ENCODE assay signal across 1 cellular context in genomic region chr20:4592316-4593148, GRCh38.
TF ChIP-seq lines count a peak whose summit lies in the region.

No MANE protein-coding gene starts in this region.

TF ChIP-seq in HepG2, 621 proteins besides CTCF, POLR2A, EP300 and RAD21 (continued from another document and continues in another):
- TF ChIP-seq STAT6 (CRISPR knock-in tag; IDR thresholded peaks at IDR 0.05; ENCODE audit: borderline replicate concordance) (0 out of 2 replicates have a peak, but pooled peaks have one; percentile 57), SP2 (CRISPR knock-in tag; IDR thresholded peaks at IDR 0.05) (no peak; the same call in 1 of the 2 replicates), ZNF883 (CRISPR knock-in tag; IDR thresholded peaks at IDR 0.05; ENCODE audit: not compliant biosample characterization) (peak; percentile 90), SNAI1 (CRISPR knock-in tag; IDR thresholded peaks at IDR 0.05; ENCODE audit: borderline replicate concordance) (no peak), ZSCAN31 (CRISPR knock-in tag; IDR thresholded peaks at IDR 0.05; ENCODE audit: low read depth) (peak; percentile 87; the same call in 1 of the 2 replicates), NFE2 (CRISPR knock-in tag; IDR thresholded peaks at IDR 0.05) (no peak), NCOA5 (CRISPR knock-in tag; IDR thresholded peaks at IDR 0.05) (no peak), HOXD1 (CRISPR knock-in tag; IDR thresholded peaks at IDR 0.05) (peak; percentile 56; the same call in 1 of the 2 replicates), REPIN1 (CRISPR knock-in tag; IDR thresholded peaks at IDR 0.05; ENCODE audit: borderline replicate concordance, low read depth) (peak; percentile 89), PHF21A (CRISPR knock-in tag; IDR thresholded peaks at IDR 0.05) (peak; percentile 94), ZBTB38 (CRISPR knock-in tag; IDR thresholded peaks at IDR 0.05) (peak; percentile 77; the same call in 1 of the 2 replicates), HNRNPL (IDR thresholded peaks at IDR 0.05; ENCODE audit: low read depth, low read length) (peak; percentile 89), SP5 (CRISPR knock-in tag; IDR thresholded peaks at IDR 0.05; ENCODE audit: borderline replicate concordance, low read depth) (peak; percentile 64; the same call in 1 of the 2 replicates), CHCHD3 (CRISPR knock-in tag; IDR thresholded peaks at IDR 0.05) (peak; percentile 77; the same call in 1 of the 2 replicates), CENPT (CRISPR knock-in tag; IDR thresholded peaks at IDR 0.05; ENCODE audit: low read depth) (no peak), ZNF17 (CRISPR knock-in tag; IDR thresholded peaks at IDR 0.05) (no peak), FOSL2 (CRISPR knock-in tag; IDR thresholded peaks at IDR 0.05) (peak; percentile 53), KAT7 (CRISPR knock-in tag; IDR thresholded peaks at IDR 0.05; ENCODE audit: borderline replicate concordance) (no peak), RXRB (CRISPR knock-in tag; IDR thresholded peaks at IDR 0.05; ENCODE audit: borderline replicate concordance) (0 out of 2 replicates have a peak, but pooled peaks have one; percentile 30), ZSCAN5A (CRISPR knock-in tag; IDR thresholded peaks at IDR 0.05; ENCODE audit: borderline replicate concordance) (no peak; the same call in 1 of the 2 replicates), KLF16 (CRISPR knock-in tag; IDR thresholded peaks at IDR 0.05) (0 out of 4 replicates have a peak, but pooled peaks of 1 of the 2 experiments have one; percentile 73), GPN1 (CRISPR knock-in tag; IDR thresholded peaks at IDR 0.05; ENCODE audit: borderline replicate concordance) (peak; percentile 18; the same call in 1 of the 2 replicates), ZSCAN20 (CRISPR knock-in tag; IDR thresholded peaks at IDR 0.05; ENCODE audit: borderline replicate concordance) (0 out of 2 replicates have a peak, but pooled peaks have one; percentile 17), DR1 (CRISPR knock-in tag; IDR thresholded peaks at IDR 0.05) (0 out of 2 replicates have a peak, but pooled peaks have one; percentile 18), ZNF24 (IDR thresholded peaks at IDR 0.05) (0 out of 2 replicates have a peak, but pooled peaks have one; percentile 10), PITX1 (CRISPR knock-in tag; IDR thresholded peaks at IDR 0.05) (peak; percentile 54; the same call in 1 of the 2 replicates), ZNF430 (CRISPR knock-in tag; IDR thresholded peaks at IDR 0.05) (peak; percentile 92), RARA (CRISPR knock-in tag; IDR thresholded peaks at IDR 0.05) (peak; percentile 52), MZF1 (CRISPR knock-in tag; IDR thresholded peaks at IDR 0.05; ENCODE audit: borderline replicate concordance) (no peak), ZNF720 (CRISPR knock-in tag; IDR thresholded peaks at IDR 0.05) (no peak), CENPX (CRISPR knock-in tag; IDR thresholded peaks at IDR 0.05) (no peak), MEF2D (CRISPR knock-in tag; IDR thresholded peaks at IDR 0.05) (peak; percentile 62), ZNF484 (CRISPR knock-in tag; IDR thresholded peaks at IDR 0.05; ENCODE audit: borderline replicate concordance, low read depth) (no peak), NR2F2 (IDR thresholded peaks at IDR 0.05; ENCODE audit: borderline replicate concordance, low read depth) (peak; percentile 16; the same call in 1 of the 2 replicates), THYN1 (CRISPR knock-in tag; IDR thresholded peaks at IDR 0.05; ENCODE audit: borderline replicate concordance, low read depth) (no peak), ZNF614 (CRISPR knock-in tag; IDR thresholded peaks at IDR 0.05; ENCODE audit: borderline replicate concordance) (no peak), ZKSCAN8 (CRISPR knock-in tag; IDR thresholded peaks at IDR 0.05; ENCODE audit: borderline replicate concordance) (no peak), SRSF9 (IDR thresholded peaks at IDR 0.05; ENCODE audit: borderline replicate concordance, insufficient read depth, low read depth, low read length, poor library complexity, severe bottlenecking) (no peak), ZNF775 (CRISPR knock-in tag; IDR thresholded peaks at IDR 0.05; ENCODE audit: borderline replicate concordance) (no peak), ZNF205 (CRISPR knock-in tag; IDR thresholded peaks at IDR 0.05) (no peak), ATF1 (CRISPR knock-in tag; IDR thresholded peaks at IDR 0.05) (no peak), ATRX (CRISPR knock-in tag; IDR thresholded peaks at IDR 0.05; ENCODE audit: borderline replicate concordance) (no peak), PAWR (CRISPR knock-in tag; IDR thresholded peaks at IDR 0.05; ENCODE audit: borderline replicate concordance) (no peak), WIZ (CRISPR knock-in tag; IDR thresholded peaks at IDR 0.05) (peak; percentile 25; the same call in 1 of the 2 replicates), MYC (CRISPR knock-in tag; IDR thresholded peaks at IDR 0.05; ENCODE audit: borderline replicate concordance) (0 out of 2 replicates have a peak, but pooled peaks have one; percentile 44), ZBTB25 (CRISPR knock-in tag; IDR thresholded peaks at IDR 0.05) (no peak; the same call in 1 of the 2 replicates), MAX (IDR thresholded peaks at IDR 0.05) (no peak; the same call in 1 of the 2 replicates), EHMT2 (IDR thresholded peaks at IDR 0.05; ENCODE audit: borderline replicate concordance, low read depth, low read length) (no peak), ZNF619 (CRISPR knock-in tag; IDR thresholded peaks at IDR 0.05) (peak; percentile 92), RCOR2 (CRISPR knock-in tag; IDR thresholded peaks at IDR 0.05) (no peak), KAT2B (IDR thresholded peaks at IDR 0.05; ENCODE audit: borderline replicate concordance, low read depth, low read length) (no peak), ZNF3 (CRISPR knock-in tag; IDR thresholded peaks at IDR 0.05) (no peak), ZNF329 (CRISPR knock-in tag; IDR thresholded peaks at IDR 0.05; ENCODE audit: low read depth) (no peak), ZKSCAN1 (IDR thresholded peaks at IDR 0.05; ENCODE audit: low read length) (no peak), ZNF546 (CRISPR knock-in tag; conservative IDR thresholded peaks at IDR 0.05) (peak; percentile 89)
- TF ChIP-seq, protein P1, sequence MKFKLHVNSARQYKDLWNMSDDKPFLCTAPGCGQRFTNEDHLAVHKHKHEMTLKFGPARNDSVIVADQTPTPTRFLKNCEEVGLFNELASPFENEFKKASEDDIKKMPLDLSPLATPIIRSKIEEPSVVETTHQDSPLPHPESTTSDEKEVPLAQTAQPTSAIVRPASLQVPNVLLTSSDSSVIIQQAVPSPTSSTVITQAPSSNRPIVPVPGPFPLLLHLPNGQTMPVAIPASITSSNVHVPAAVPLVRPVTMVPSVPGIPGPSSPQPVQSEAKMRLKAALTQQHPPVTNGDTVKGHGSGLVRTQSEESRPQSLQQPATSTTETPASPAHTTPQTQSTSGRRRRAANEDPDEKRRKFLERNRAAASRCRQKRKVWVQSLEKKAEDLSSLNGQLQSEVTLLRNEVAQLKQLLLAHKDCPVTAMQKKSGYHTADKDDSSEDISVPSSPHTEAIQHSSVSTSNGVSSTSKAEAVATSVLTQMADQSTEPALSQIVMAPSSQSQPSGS (CRISPR knock-in tag; IDR thresholded peaks at IDR 0.05) = 0 out of 2 replicates have a peak, but pooled peaks have one; percentile 61
- TF ChIP-seq, protein P2, sequence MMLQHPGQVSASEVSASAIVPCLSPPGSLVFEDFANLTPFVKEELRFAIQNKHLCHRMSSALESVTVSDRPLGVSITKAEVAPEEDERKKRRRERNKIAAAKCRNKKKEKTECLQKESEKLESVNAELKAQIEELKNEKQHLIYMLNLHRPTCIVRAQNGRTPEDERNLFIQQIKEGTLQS (CRISPR knock-in tag; IDR thresholded peaks at IDR 0.05) = no peak
- TF ChIP-seq, protein P3, sequence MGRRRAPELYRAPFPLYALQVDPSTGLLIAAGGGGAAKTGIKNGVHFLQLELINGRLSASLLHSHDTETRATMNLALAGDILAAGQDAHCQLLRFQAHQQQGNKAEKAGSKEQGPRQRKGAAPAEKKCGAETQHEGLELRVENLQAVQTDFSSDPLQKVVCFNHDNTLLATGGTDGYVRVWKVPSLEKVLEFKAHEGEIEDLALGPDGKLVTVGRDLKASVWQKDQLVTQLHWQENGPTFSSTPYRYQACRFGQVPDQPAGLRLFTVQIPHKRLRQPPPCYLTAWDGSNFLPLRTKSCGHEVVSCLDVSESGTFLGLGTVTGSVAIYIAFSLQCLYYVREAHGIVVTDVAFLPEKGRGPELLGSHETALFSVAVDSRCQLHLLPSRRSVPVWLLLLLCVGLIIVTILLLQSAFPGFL (CRISPR knock-in tag; IDR thresholded peaks at IDR 0.05) = no peak
- TF ChIP-seq, protein P4, sequence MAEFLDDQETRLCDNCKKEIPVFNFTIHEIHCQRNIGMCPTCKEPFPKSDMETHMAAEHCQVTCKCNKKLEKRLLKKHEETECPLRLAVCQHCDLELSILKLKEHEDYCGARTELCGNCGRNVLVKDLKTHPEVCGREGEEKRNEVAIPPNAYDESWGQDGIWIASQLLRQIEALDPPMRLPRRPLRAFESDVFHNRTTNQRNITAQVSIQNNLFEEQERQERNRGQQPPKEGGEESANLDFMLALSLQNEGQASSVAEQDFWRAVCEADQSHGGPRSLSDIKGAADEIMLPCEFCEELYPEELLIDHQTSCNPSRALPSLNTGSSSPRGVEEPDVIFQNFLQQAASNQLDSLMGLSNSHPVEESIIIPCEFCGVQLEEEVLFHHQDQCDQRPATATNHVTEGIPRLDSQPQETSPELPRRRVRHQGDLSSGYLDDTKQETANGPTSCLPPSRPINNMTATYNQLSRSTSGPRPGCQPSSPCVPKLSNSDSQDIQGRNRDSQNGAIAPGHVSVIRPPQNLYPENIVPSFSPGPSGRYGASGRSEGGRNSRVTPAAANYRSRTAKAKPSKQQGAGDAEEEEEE (CRISPR knock-in tag; IDR thresholded peaks at IDR 0.05; ENCODE audit: borderline replicate concordance) = no peak
- TF ChIP-seq, protein P5, sequence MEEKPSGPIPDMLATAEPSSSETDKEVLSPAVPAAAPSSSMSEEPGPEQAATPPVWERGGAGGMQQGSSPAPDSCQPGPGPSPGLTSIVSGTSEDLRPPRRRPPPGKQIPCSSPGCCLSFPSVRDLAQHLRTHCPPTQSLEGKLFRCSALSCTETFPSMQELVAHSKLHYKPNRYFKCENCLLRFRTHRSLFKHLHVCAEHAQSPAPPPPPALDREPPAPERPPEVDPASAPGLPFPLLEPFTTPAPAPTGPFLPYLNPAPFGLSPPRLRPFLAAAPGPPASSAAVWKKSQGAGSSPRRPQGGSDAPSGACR (CRISPR knock-in tag; IDR thresholded peaks at IDR 0.05) = peak; percentile 69
- TF ChIP-seq, protein P6, sequence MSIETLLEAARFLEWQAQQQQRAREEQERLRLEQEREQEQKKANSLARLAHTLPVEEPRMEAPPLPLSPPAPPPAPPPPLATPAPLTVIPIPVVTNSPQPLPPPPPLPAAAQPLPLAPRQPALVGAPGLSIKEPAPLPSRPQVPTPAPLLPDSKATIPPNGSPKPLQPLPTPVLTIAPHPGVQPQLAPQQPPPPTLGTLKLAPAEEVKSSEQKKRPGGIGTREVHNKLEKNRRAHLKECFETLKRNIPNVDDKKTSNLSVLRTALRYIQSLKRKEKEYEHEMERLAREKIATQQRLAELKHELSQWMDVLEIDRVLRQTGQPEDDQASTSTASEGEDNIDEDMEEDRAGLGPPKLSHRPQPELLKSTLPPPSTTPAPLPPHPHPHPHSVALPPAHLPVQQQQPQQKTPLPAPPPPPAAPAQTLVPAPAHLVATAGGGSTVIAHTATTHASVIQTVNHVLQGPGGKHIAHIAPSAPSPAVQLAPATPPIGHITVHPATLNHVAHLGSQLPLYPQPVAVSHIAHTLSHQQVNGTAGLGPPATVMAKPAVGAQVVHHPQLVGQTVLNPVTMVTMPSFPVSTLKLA (IDR thresholded peaks at IDR 0.05) = no peak
- TF ChIP-seq, protein P7, sequence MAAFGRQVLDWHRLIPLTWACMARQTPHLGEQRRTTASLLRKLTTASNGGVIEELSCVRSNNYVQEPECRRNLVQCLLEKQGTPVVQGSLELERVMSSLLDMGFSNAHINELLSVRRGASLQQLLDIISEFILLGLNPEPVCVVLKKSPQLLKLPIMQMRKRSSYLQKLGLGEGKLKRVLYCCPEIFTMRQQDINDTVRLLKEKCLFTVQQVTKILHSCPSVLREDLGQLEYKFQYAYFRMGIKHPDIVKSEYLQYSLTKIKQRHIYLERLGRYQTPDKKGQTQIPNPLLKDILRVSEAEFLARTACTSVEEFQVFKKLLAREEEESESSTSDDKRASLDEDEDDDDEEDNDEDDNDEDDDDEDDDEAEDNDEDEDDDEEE (CRISPR knock-in tag; IDR thresholded peaks at IDR 0.05) = peak; percentile 81; the same call in 1 of the 2 replicates
